In the genomic region with DNA sequence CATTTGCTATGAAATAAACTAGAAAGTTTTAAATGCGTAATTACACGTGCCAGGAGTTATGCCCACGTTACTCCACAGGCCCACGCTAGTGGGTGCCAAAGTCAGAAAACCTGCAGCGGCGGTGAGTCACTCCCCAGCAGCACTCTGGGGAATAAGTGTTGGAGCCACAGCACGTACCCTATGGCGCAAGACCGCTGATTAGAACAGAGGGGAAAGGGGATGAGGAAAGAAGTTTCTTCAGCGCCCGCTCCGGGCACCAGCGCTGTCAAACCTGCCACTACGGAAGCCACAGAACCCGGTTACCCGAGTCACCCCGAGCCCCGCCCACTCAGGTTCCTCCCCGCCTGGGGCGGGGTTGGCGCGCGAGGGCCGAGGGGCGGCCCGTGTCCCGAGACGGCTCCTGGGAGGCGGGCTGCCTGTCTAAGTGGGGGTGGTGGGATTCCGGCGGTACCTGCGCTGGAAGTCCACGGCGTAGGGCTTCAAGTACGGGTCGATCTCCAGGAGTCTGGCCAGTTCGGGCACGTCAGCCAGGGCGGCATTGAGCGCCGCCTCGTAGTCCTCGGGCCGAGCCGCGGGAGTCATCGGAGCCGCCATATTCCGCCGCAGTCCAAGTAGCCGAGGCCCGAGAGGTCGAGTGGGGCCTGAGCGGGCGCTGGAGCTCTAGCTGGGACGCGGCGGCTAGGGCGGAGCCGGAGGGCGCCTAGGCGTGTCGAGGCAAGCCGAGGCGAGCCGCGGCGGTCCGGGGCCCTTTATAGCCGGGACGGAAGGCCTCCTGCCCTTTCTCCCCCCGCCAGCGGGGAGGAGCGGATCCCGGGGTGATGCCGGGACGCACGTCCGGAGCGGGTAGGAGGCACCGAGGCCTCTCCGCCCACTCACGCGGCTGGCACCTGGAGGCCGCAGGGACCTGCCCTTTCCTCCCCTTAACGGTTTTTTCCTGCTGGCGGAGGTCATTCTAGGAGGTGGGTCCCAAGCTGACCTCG, we compare ENCODE assay signal across 1 cellular context.
TF ChIP-seq lines count a peak whose summit lies in the region.

Gene GBE1 (minus strand): TSS at position 722 of the 980 bp plus-strand sequence. CDS start 128 bp downstream, at position 594.

TF ChIP-seq in HepG2, 621 proteins besides CTCF, POLR2A, EP300 and RAD21 (continued from another document and continues in another):
- TF ChIP-seq, protein P1, sequence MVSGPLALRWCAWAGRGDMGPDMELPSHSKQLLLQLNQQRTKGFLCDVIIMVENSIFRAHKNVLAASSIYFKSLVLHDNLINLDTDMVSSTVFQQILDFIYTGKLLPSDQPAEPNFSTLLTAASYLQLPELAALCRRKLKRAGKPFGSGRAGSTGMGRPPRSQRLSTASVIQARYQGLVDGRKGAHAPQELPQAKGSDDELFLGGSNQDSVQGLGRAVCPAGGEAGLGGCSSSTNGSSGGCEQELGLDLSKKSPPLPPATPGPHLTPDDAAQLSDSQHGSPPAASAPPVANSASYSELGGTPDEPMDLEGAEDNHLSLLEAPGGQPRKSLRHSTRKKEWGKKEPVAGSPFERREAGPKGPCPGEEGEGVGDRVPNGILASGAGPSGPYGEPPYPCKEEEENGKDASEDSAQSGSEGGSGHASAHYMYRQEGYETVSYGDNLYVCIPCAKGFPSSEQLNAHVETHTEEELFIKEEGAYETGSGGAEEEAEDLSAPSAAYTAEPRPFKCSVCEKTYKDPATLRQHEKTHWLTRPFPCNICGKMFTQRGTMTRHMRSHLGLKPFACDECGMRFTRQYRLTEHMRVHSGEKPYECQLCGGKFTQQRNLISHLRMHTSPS (CRISPR knock-in tag; IDR thresholded peaks at IDR 0.05; ENCODE audit: low read depth) = peak; percentile 80
- TF ChIP-seq ZNF446 (CRISPR knock-in tag; IDR thresholded peaks at IDR 0.05) (peak; percentile 70; the same call in 1 of the 2 replicates), ZNF709 (CRISPR knock-in tag; IDR thresholded peaks at IDR 0.05) (no peak), MTA1 (CRISPR knock-in tag; IDR thresholded peaks at IDR 0.05; ENCODE audit: borderline replicate concordance) (peak; percentile 74; the same call in 1 of the 2 replicates), CENPX (CRISPR knock-in tag; IDR thresholded peaks at IDR 0.05) (no peak), SIX1 (CRISPR knock-in tag; IDR thresholded peaks at IDR 0.05; ENCODE audit: borderline replicate concordance) (0 out of 2 replicates have a peak, but pooled peaks have one; percentile 40), ZNF44 (CRISPR knock-in tag; IDR thresholded peaks at IDR 0.05) (peak; percentile 60; the same call in 1 of the 2 replicates), REXO4 (CRISPR knock-in tag; IDR thresholded peaks at IDR 0.05; ENCODE audit: borderline replicate concordance) (no peak), SRSF4 (IDR thresholded peaks at IDR 0.05; ENCODE audit: low read depth, low read length, poor library complexity, severe bottlenecking) (peak; percentile 42), JDP2 (CRISPR knock-in tag; IDR thresholded peaks at IDR 0.05; ENCODE audit: borderline replicate concordance) (no peak), TEAD3 (CRISPR knock-in tag; optimal IDR thresholded peaks at IDR 0.05; ENCODE audit: borderline replicate concordance) (peak; percentile 28), ETV6 (CRISPR knock-in tag; conservative IDR thresholded peaks at IDR 0.05) (peak; percentile 44; the same call in 1 of the 2 replicates), NFE2 (CRISPR knock-in tag; IDR thresholded peaks at IDR 0.05) (no peak), SNAPC2 (CRISPR knock-in tag; IDR thresholded peaks at IDR 0.05) (peak; percentile 63; the same call in 1 of the 2 replicates), NR2F6 (IDR thresholded peaks at IDR 0.05) (peak; percentile 71), NR2F6 (CRISPR knock-in tag; IDR thresholded peaks at IDR 0.05) (peak; percentile 89), ZNF615 (CRISPR knock-in tag; IDR thresholded peaks at IDR 0.05; ENCODE audit: borderline replicate concordance) (peak; percentile 88; the same call in 1 of the 2 replicates), SIN3A (IDR thresholded peaks at IDR 0.05; ENCODE audit: borderline replicate concordance, low read depth, low read length) (peak; percentile 56; the same call in 1 of the 2 replicates), FOXO4 (CRISPR knock-in tag; conservative IDR thresholded peaks at IDR 0.05) (no peak), RFXANK (CRISPR knock-in tag; IDR thresholded peaks at IDR 0.05) (no peak), ZNF337 (CRISPR knock-in tag; IDR thresholded peaks at IDR 0.05; ENCODE audit: borderline replicate concordance, low read depth) (no peak; the same call in 1 of the 2 replicates), BRCA1 (CRISPR knock-in tag; IDR thresholded peaks at IDR 0.05) (peak; percentile 92), CHD2 (IDR thresholded peaks at IDR 0.05; ENCODE audit: low read depth, low read length) (no peak), ZFP82 (CRISPR knock-in tag; IDR thresholded peaks at IDR 0.05; ENCODE audit: borderline replicate concordance) (peak; percentile 81; the same call in 1 of the 2 replicates), ADNP (CRISPR knock-in tag; IDR thresholded peaks at IDR 0.05) (no peak), IRX3 (CRISPR knock-in tag; IDR thresholded peaks at IDR 0.05; ENCODE audit: borderline replicate concordance, low read depth) (0 out of 2 replicates have a peak, but pooled peaks have one; percentile 46), ZNF710 (CRISPR knock-in tag; IDR thresholded peaks at IDR 0.05; ENCODE audit: borderline replicate concordance) (peak; percentile 73; the same call in 1 of the 2 replicates)
- TF ChIP-seq, protein P2, sequence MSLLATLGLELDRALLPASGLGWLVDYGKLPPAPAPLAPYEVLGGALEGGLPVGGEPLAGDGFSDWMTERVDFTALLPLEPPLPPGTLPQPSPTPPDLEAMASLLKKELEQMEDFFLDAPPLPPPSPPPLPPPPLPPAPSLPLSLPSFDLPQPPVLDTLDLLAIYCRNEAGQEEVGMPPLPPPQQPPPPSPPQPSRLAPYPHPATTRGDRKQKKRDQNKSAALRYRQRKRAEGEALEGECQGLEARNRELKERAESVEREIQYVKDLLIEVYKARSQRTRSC (CRISPR knock-in tag; IDR thresholded peaks at IDR 0.05; ENCODE audit: low read depth) = no peak
- TF ChIP-seq, protein P3, sequence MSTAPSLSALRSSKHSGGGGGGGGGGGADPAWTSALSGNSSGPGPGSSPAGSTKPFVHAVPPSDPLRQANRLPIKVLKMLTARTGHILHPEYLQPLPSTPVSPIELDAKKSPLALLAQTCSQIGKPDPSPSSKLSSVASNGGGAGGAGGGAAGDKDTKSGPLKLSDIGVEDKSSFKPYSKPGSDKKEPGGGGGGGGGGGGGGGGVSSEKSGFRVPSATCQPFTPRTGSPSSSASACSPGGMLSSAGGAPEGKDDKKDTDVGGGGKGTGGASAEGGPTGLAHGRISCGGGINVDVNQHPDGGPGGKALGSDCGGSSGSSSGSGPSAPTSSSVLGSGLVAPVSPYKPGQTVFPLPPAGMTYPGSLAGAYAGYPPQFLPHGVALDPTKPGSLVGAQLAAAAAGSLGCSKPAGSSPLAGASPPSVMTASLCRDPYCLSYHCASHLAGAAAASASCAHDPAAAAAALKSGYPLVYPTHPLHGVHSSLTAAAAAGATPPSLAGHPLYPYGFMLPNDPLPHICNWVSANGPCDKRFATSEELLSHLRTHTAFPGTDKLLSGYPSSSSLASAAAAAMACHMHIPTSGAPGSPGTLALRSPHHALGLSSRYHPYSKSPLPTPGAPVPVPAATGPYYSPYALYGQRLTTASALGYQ (CRISPR knock-in tag; IDR thresholded peaks at IDR 0.05) = peak; percentile 84
- TF ChIP-seq, protein P4, sequence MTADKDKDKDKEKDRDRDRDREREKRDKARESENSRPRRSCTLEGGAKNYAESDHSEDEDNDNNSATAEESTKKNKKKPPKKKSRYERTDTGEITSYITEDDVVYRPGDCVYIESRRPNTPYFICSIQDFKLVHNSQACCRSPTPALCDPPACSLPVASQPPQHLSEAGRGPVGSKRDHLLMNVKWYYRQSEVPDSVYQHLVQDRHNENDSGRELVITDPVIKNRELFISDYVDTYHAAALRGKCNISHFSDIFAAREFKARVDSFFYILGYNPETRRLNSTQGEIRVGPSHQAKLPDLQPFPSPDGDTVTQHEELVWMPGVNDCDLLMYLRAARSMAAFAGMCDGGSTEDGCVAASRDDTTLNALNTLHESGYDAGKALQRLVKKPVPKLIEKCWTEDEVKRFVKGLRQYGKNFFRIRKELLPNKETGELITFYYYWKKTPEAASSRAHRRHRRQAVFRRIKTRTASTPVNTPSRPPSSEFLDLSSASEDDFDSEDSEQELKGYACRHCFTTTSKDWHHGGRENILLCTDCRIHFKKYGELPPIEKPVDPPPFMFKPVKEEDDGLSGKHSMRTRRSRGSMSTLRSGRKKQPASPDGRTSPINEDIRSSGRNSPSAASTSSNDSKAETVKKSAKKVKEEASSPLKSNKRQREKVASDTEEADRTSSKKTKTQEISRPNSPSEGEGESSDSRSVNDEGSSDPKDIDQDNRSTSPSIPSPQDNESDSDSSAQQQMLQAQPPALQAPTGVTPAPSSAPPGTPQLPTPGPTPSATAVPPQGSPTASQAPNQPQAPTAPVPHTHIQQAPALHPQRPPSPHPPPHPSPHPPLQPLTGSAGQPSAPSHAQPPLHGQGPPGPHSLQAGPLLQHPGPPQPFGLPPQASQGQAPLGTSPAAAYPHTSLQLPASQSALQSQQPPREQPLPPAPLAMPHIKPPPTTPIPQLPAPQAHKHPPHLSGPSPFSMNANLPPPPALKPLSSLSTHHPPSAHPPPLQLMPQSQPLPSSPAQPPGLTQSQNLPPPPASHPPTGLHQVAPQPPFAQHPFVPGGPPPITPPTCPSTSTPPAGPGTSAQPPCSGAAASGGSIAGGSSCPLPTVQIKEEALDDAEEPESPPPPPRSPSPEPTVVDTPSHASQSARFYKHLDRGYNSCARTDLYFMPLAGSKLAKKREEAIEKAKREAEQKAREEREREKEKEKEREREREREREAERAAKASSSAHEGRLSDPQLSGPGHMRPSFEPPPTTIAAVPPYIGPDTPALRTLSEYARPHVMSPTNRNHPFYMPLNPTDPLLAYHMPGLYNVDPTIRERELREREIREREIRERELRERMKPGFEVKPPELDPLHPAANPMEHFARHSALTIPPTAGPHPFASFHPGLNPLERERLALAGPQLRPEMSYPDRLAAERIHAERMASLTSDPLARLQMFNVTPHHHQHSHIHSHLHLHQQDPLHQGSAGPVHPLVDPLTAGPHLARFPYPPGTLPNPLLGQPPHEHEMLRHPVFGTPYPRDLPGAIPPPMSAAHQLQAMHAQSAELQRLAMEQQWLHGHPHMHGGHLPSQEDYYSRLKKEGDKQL (CRISPR knock-in tag; IDR thresholded peaks at IDR 0.05; ENCODE audit: low read depth) = peak; percentile 52; the same call in 1 of the 2 replicates
- TF ChIP-seq, protein P5, sequence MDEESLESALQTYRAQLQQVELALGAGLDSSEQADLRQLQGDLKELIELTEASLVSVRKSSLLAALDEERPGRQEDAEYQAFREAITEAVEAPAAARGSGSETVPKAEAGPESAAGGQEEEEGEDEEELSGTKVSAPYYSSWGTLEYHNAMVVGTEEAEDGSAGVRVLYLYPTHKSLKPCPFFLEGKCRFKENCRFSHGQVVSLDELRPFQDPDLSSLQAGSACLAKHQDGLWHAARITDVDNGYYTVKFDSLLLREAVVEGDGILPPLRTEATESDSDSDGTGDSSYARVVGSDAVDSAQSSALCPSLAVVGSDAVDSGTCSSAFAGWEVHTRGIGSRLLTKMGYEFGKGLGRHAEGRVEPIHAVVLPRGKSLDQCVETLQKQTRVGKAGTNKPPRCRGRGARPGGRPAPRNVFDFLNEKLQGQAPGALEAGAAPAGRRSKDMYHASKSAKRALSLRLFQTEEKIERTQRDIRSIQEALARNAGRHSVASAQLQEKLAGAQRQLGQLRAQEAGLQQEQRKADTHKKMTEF (CRISPR knock-in tag; IDR thresholded peaks at IDR 0.05) = peak; percentile 96
- TF ChIP-seq, protein P6, sequence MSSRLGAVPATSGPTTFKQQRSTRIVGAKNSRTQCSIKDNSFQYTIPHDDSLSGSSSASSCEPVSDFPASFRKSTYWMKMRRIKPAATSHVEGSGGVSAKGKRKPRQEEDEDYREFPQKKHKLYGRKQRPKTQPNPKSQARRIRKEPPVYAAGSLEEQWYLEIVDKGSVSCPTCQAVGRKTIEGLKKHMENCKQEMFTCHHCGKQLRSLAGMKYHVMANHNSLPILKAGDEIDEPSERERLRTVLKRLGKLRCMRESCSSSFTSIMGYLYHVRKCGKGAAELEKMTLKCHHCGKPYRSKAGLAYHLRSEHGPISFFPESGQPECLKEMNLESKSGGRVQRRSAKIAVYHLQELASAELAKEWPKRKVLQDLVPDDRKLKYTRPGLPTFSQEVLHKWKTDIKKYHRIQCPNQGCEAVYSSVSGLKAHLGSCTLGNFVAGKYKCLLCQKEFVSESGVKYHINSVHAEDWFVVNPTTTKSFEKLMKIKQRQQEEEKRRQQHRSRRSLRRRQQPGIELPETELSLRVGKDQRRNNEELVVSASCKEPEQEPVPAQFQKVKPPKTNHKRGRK (CRISPR knock-in tag; IDR thresholded peaks at IDR 0.05) = no peak
- TF ChIP-seq, protein P7, sequence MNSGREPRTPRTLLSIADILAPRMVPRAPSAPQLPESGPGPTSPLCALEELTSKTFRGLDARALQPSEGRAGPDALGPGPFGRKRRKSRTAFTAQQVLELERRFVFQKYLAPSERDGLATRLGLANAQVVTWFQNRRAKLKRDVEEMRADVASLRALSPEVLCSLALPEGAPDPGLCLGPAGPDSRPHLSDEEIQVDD (CRISPR knock-in tag; IDR thresholded peaks at IDR 0.05; ENCODE audit: borderline replicate concordance) = no peak
- TF ChIP-seq, protein P8, sequence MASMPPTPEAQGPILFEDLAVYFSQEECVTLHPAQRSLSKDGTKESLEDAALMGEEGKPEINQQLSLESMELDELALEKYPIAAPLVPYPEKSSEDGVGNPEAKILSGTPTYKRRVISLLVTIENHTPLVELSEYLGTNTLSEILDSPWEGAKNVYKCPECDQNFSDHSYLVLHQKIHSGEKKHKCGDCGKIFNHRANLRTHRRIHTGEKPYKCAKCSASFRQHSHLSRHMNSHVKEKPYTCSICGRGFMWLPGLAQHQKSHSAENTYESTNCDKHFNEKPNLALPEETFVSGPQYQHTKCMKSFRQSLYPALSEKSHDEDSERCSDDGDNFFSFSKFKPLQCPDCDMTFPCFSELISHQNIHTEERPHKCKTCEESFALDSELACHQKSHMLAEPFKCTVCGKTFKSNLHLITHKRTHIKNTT (CRISPR knock-in tag; IDR thresholded peaks at IDR 0.05) = 0 out of 2 replicates have a peak, but pooled peaks have one; percentile 77
